Comparison of ENCODE assay signal across 1 cellular context in the genomic region with DNA sequence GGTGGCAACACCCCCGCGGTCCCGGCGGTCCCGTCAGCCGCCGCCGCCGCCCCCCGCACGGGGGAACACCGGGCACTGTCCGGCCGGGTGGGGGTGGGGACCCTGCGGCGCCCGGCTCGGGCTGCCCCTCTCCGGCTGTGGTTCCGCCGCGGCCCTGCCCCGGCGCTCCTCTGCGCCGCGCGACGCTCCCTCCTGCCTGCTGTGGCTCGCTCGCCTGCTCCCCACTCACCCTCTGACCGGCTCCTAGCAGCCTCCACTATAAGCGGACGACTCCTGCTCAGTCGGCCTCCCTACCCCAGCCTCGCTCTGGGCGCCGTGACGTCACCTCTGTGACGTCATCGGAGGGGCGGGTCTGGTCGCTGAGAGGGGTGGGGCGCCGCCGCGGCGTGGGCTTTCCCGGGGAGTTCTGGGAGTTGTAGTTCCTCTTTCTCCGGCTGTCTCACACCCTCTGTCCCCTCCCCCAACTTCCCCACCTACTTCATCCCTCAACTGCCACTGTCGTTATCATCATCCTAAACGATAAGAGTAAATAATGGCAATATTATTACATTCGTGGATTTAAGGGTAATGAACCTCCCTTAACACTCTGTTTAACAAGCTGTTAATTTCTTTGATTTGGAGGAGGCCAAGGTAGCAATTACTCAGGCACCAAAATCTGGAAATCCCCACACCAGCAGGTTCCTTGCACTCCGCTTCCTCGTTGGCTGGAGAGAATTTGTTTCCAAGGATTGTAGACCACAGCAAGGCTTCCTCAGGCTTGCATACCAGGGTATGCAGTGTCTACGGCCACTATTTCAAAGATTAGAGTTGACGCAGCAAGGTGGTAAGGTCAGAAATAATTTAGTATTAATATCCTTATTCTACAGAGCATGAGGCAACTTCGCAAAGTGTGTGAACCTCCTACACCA.
A peak's percentile ranks its signal among the peaks of the same experiment; 100 is the strongest.
TF ChIP-seq lines count a peak whose summit lies in the region.

A gene (minus strand): TSS at position 308 of the 908 bp plus-strand sequence. CDS start 405 bp downstream, outside the sequence.

TF ChIP-seq in HEK293, 187 proteins besides CTCF, POLR2A, EP300 and RAD21 (continued from another document and continues in another):
- TF ChIP-seq, protein P1, sequence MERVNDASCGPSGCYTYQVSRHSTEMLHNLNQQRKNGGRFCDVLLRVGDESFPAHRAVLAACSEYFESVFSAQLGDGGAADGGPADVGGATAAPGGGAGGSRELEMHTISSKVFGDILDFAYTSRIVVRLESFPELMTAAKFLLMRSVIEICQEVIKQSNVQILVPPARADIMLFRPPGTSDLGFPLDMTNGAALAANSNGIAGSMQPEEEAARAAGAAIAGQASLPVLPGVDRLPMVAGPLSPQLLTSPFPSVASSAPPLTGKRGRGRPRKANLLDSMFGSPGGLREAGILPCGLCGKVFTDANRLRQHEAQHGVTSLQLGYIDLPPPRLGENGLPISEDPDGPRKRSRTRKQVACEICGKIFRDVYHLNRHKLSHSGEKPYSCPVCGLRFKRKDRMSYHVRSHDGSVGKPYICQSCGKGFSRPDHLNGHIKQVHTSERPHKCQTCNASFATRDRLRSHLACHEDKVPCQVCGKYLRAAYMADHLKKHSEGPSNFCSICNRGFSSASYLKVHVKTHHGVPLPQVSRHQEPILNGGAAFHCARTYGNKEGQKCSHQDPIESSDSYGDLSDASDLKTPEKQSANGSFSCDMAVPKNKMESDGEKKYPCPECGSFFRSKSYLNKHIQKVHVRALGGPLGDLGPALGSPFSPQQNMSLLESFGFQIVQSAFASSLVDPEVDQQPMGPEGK (tag by site-specific recombination; IDR thresholded peaks at IDR 0.05): peak; percentile 53
- TF ChIP-seq KLF9 (tag by site-specific recombination; IDR thresholded peaks at IDR 0.05; ENCODE audit: low read depth) (peak; percentile 92), KLF8 (tag by site-specific recombination; IDR thresholded peaks at IDR 0.05) (peak; percentile 96), ZNF302 (tag by site-specific recombination; IDR thresholded peaks at IDR 0.05; ENCODE audit: low read depth) (no peak), BCL11A (tag by site-specific recombination; IDR thresholded peaks at IDR 0.05; ENCODE audit: low read depth) (peak; percentile 23; the same call in 1 of the 2 replicates), ZNF394 (tag by site-specific recombination; IDR thresholded peaks at IDR 0.05; ENCODE audit: borderline replicate concordance) (peak; percentile 55; the same call in 1 of the 2 replicates), ZNF514 (tag by site-specific recombination; IDR thresholded peaks at IDR 0.05) (no peak), ZNF416 (tag by site-specific recombination; IDR thresholded peaks at IDR 0.05) (no peak), ZNF133 (tag by site-specific recombination; IDR thresholded peaks at IDR 0.05) (no peak), SCRT1 (tag by site-specific recombination; IDR thresholded peaks at IDR 0.05; ENCODE audit: borderline replicate concordance) (no peak), ZFP3 (tag by site-specific recombination; IDR thresholded peaks at IDR 0.05; ENCODE audit: low read depth) (no peak), ZNF521 (tag by site-specific recombination; IDR thresholded peaks at IDR 0.05) (no peak), ZNF202 (tag by site-specific recombination; IDR thresholded peaks at IDR 0.05; ENCODE audit: borderline replicate concordance) (no peak), ZNF274 (IDR thresholded peaks at IDR 0.05; ENCODE audit: low read length) (no peak), ZNF274 (tag by site-specific recombination; IDR thresholded peaks at IDR 0.05; ENCODE audit: borderline replicate concordance) (no peak), ZNF341 (tag by site-specific recombination; IDR thresholded peaks at IDR 0.05; ENCODE audit: low read depth) (no peak), ZNF529 (tag by site-specific recombination; IDR thresholded peaks at IDR 0.05; ENCODE audit: insufficient replicate concordance) (no peak), ZNF654 (tag by site-specific recombination; IDR thresholded peaks at IDR 0.05; ENCODE audit: low read depth) (no peak), ZNF292 (tag by site-specific recombination; IDR thresholded peaks at IDR 0.05; ENCODE audit: borderline replicate concordance, low read depth) (no peak), KLF10 (tag by site-specific recombination; IDR thresholded peaks at IDR 0.05) (peak; percentile 90), ZNF548 (tag by site-specific recombination; IDR thresholded peaks at IDR 0.05) (no peak), ZBTB20 (tag by site-specific recombination; IDR thresholded peaks at IDR 0.05) (no peak), ZNF555 (tag by site-specific recombination; conservative IDR thresholded peaks at IDR 0.05) (no peak), ZNF830 (tag by site-specific recombination; IDR thresholded peaks at IDR 0.05; ENCODE audit: low read depth) (no peak), GLI2 (tag by site-specific recombination; IDR thresholded peaks at IDR 0.05; ENCODE audit: borderline replicate concordance, low read depth) (no peak), MYNN (tag by site-specific recombination; IDR thresholded peaks at IDR 0.05; ENCODE audit: borderline replicate concordance) (no peak), ZNF792 (tag by site-specific recombination; IDR thresholded peaks at IDR 0.05) (no peak), ZNF214 (tag by site-specific recombination; IDR thresholded peaks at IDR 0.05; ENCODE audit: borderline replicate concordance) (no peak)
- TF ChIP-seq, protein P2, sequence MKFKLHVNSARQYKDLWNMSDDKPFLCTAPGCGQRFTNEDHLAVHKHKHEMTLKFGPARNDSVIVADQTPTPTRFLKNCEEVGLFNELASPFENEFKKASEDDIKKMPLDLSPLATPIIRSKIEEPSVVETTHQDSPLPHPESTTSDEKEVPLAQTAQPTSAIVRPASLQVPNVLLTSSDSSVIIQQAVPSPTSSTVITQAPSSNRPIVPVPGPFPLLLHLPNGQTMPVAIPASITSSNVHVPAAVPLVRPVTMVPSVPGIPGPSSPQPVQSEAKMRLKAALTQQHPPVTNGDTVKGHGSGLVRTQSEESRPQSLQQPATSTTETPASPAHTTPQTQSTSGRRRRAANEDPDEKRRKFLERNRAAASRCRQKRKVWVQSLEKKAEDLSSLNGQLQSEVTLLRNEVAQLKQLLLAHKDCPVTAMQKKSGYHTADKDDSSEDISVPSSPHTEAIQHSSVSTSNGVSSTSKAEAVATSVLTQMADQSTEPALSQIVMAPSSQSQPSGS (tag by site-specific recombination; IDR thresholded peaks at IDR 0.05; ENCODE audit: low read depth): peak; percentile 100
- TF ChIP-seq, protein P3, sequence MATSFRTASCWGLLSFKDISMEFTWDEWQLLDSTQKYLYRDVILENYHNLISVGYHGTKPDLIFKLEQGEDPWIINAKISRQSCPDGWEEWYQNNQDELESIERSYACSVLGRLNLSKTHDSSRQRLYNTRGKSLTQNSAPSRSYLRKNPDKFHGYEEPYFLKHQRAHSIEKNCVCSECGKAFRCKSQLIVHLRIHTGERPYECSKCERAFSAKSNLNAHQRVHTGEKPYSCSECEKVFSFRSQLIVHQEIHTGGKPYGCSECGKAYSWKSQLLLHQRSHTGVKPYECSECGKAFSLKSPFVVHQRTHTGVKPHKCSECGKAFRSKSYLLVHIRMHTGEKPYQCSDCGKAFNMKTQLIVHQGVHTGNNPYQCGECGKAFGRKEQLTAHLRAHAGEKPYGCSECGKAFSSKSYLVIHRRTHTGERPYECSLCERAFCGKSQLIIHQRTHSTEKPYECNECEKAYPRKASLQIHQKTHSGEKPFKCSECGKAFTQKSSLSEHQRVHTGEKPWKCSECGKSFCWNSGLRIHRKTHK (tag by site-specific recombination; IDR thresholded peaks at IDR 0.05): no peak
- TF ChIP-seq, protein P4, sequence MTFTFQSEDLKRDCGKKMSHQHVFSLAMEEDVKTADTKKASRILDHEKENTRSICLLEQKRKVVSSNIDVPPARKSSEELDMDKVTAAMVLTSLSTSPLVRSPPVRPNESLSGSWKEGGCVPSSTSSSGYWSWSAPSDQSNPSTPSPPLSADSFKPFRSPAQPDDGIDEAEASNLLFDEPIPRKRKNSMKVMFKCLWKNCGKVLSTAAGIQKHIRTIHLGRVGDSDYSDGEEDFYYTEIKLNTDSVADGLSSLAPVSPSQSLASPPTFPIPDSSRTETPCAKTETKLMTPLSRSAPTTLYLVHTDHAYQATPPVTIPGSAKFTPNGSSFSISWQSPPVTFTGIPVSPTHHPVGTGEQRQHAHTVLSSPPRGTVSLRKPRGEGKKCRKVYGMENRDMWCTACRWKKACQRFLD (tag by site-specific recombination; IDR thresholded peaks at IDR 0.05): no peak
- TF ChIP-seq, protein P5, sequence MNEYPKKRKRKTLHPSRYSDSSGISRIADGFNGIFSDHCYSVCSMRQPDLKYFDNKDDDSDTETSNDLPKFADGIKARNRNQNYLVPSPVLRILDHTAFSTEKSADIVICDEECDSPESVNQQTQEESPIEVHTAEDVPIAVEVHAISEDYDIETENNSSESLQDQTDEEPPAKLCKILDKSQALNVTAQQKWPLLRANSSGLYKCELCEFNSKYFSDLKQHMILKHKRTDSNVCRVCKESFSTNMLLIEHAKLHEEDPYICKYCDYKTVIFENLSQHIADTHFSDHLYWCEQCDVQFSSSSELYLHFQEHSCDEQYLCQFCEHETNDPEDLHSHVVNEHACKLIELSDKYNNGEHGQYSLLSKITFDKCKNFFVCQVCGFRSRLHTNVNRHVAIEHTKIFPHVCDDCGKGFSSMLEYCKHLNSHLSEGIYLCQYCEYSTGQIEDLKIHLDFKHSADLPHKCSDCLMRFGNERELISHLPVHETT (tag by site-specific recombination; IDR thresholded peaks at IDR 0.05): peak; percentile 69
- TF ChIP-seq, protein P6, sequence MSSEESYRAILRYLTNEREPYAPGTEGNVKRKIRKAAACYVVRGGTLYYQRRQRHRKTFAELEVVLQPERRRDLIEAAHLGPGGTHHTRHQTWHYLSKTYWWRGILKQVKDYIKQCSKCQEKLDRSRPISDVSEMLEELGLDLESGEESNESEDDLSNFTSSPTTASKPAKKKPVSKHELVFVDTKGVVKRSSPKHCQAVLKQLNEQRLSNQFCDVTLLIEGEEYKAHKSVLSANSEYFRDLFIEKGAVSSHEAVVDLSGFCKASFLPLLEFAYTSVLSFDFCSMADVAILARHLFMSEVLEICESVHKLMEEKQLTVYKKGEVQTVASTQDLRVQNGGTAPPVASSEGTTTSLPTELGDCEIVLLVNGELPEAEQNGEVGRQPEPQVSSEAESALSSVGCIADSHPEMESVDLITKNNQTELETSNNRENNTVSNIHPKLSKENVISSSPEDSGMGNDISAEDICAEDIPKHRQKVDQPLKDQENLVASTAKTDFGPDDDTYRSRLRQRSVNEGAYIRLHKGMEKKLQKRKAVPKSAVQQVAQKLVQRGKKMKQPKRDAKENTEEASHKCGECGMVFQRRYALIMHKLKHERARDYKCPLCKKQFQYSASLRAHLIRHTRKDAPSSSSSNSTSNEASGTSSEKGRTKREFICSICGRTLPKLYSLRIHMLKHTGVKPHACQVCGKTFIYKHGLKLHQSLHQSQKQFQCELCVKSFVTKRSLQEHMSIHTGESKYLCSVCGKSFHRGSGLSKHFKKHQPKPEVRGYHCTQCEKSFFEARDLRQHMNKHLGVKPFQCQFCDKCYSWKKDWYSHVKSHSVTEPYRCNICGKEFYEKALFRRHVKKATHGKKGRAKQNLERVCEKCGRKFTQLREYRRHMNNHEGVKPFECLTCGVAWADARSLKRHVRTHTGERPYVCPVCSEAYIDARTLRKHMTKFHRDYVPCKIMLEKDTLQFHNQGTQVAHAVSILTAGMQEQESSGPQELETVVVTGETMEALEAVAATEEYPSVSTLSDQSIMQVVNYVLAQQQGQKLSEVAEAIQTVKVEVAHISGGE (tag by site-specific recombination; conservative IDR thresholded peaks at IDR 0.05; ENCODE audit: low read depth): no peak; the same call in 1 of the 2 replicates
- TF ChIP-seq, protein P7, sequence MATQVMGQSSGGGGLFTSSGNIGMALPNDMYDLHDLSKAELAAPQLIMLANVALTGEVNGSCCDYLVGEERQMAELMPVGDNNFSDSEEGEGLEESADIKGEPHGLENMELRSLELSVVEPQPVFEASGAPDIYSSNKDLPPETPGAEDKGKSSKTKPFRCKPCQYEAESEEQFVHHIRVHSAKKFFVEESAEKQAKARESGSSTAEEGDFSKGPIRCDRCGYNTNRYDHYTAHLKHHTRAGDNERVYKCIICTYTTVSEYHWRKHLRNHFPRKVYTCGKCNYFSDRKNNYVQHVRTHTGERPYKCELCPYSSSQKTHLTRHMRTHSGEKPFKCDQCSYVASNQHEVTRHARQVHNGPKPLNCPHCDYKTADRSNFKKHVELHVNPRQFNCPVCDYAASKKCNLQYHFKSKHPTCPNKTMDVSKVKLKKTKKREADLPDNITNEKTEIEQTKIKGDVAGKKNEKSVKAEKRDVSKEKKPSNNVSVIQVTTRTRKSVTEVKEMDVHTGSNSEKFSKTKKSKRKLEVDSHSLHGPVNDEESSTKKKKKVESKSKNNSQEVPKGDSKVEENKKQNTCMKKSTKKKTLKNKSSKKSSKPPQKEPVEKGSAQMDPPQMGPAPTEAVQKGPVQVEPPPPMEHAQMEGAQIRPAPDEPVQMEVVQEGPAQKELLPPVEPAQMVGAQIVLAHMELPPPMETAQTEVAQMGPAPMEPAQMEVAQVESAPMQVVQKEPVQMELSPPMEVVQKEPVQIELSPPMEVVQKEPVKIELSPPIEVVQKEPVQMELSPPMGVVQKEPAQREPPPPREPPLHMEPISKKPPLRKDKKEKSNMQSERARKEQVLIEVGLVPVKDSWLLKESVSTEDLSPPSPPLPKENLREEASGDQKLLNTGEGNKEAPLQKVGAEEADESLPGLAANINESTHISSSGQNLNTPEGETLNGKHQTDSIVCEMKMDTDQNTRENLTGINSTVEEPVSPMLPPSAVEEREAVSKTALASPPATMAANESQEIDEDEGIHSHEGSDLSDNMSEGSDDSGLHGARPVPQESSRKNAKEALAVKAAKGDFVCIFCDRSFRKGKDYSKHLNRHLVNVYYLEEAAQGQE (tag by site-specific recombination; IDR thresholded peaks at IDR 0.05): no peak
- TF ChIP-seq, protein P8, sequence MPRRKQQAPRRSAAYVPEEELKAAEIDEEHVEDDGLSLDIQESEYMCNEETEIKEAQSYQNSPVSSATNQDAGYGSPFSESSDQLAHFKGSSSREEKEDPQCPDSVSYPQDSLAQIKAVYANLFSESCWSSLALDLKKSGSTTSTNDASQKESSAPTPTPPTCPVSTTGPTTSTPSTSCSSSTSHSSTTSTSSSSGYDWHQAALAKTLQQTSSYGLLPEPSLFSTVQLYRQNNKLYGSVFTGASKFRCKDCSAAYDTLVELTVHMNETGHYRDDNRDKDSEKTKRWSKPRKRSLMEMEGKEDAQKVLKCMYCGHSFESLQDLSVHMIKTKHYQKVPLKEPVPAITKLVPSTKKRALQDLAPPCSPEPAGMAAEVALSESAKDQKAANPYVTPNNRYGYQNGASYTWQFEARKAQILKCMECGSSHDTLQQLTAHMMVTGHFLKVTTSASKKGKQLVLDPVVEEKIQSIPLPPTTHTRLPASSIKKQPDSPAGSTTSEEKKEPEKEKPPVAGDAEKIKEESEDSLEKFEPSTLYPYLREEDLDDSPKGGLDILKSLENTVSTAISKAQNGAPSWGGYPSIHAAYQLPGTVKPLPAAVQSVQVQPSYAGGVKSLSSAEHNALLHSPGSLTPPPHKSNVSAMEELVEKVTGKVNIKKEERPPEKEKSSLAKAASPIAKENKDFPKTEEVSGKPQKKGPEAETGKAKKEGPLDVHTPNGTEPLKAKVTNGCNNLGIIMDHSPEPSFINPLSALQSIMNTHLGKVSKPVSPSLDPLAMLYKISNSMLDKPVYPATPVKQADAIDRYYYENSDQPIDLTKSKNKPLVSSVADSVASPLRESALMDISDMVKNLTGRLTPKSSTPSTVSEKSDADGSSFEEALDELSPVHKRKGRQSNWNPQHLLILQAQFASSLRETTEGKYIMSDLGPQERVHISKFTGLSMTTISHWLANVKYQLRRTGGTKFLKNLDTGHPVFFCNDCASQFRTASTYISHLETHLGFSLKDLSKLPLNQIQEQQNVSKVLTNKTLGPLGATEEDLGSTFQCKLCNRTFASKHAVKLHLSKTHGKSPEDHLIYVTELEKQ (tag by site-specific recombination; IDR thresholded peaks at IDR 0.05; ENCODE audit: borderline replicate concordance): peak; percentile 56; the same call in 1 of the 2 replicates
